In the genomic region with DNA sequence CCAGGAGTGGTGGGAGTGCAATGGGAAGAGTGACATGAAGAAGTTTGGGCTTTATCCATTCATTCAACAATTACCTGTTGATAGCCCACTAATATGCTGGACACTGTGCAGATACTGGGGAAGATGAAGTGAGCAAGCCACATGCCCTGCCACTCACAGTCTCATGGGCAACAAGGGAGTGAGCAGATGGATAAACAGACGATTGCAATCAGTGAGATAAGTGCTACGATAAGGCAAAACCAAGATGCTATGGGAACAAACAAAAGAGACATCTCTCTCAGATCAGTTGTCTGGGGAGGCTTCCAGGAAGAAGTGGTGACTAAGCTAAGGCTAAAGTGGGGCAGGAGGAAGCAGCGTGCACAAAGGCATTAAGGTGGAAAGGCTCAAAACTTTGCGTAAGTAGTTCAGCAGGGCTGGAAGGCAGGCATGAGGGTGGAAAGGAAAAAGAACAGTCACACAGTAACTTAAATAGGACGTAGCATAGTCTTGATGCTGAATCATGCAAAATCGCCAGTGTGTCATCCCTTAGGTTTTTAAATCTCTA, we compare ENCODE assay signal across 9 cellular contexts. TPM values are rescaled to one million over a fixed set of nuclear protein-coding genes. Genes with fewer than 3 reads are reported as not detected.
A peak's percentile ranks its signal among the peaks of the same experiment; 100 is the strongest.
DNase-seq lines count a peak whose midpoint lies in the region; ATAC-seq and TF ChIP-seq lines count a peak whose summit lies in the region.
"Had no signal": no experiment of that assay in that cellular context is flagged by ENCODE, and none has a peak within 500 bp of the region (broad histone marks: within the 10 kb centered on the region; RNA-seq: fewer than 3 reads in every experiment).

No MANE protein-coding gene starts in this region.

- H3K9me3 ChIP-seq in heart left ventricle, result peaks cover 0 to 10% (median 0%) of the 10 kb centered on the region in 12 donors
- H3K9me3 ChIP-seq in subcutaneous abdominal adipose tissue (ENCODE audit: control insufficient read depth in 5 of 5, low read length in 5 of 5), result peaks cover 0 to 5% (median 0%) of the 10 kb centered on the region in 5 donors
- H3K9me3 ChIP-seq in aorta (ENCODE audit: control insufficient read depth, low read length), result no peaks in the 10 kb centered on the region

- TF ChIP-seq POLR2A in heart left ventricle (IDR thresholded peaks at IDR 0.05), result no peak

- WGBS in heart left ventricle, 4 donors, result 46 to 54% (median 52%) methylated on average over 6 of the region's 6 CpGs
- WGBS in aorta, 2 donors, result 71 to 87% methylated on average over 6 of the region's 6 CpGs

- ATAC-seq in heart left ventricle, result peak in 3 of 4 donors; percentile 26 to 62 (median 44)
- ATAC-seq in Right ventricle myocardium inferior, result no peak
- no peak for ATAC-seq in aorta (ENCODE audit: low FRiP score)

- intact Hi-C loops in heart left ventricle (cut with DNase I), result loop anchor here in 1 of 10 donors (5.0 kb wide), 1 partner anchor 33 kb away; a partner anchor contains a TSS
- intact Hi-C loops in Right ventricle myocardium inferior (cut with DNase I), result loop anchor here (5.0 kb wide), 1 partner anchor 33 kb away; a partner anchor contains a TSS
- intact Hi-C loops in aorta (cut with DNase I), result loop anchor here in 1 of 2 donors (5.0 kb wide), 1 partner anchor 33 kb away; a partner anchor contains a TSS

- H3K27me3 ChIP-seq in heart left ventricle, result peaks cover 0 to 6% (median 0%) of the 10 kb centered on the region in 9 donors
- peaks cover 0 to 5% (median 0%) of the 10 kb centered on the region in 5 donors for H3K27me3 ChIP-seq in subcutaneous abdominal adipose tissue (ENCODE audit: control insufficient read depth in 5 of 5, insufficient read depth in 4 of 5, low read length in 5 of 5)
- H3K27me3 ChIP-seq in aorta (ENCODE audit: control insufficient read depth in 1 of 2, insufficient read depth in 2 of 2, low read length in 1 of 2), result no peaks in the 10 kb centered on the region

- H3K36me3 ChIP-seq in heart left ventricle, result peaks cover 0 to 15% (median 7%) of the 10 kb centered on the region in 9 donors
- H3K36me3 ChIP-seq in subcutaneous abdominal adipose tissue (ENCODE audit: control insufficient read depth in 5 of 5, insufficient read depth in 5 of 5, low read length in 5 of 5), result peaks cover 0 to 6% (median 0%) of the 10 kb centered on the region in 5 donors
- no peaks in the 10 kb centered on the region for H3K36me3 ChIP-seq in aorta (ENCODE audit: control insufficient read depth in 1 of 2, insufficient read depth in 2 of 2, low read length in 1 of 2)

- no peak overlapping the region for H3K9ac ChIP-seq in subcutaneous abdominal adipose tissue (ENCODE audit: low read length in 5 of 5)

- peak overlapping the region in 4 of 12 donors; percentile 17 to 85 (median 46) for H3K27ac ChIP-seq in heart left ventricle
- peak overlapping the region; percentile 7 for H3K27ac ChIP-seq in subcutaneous abdominal adipose tissue (ENCODE audit: low read depth, low read length)
- H3K27ac ChIP-seq in aorta (ENCODE audit: low read depth in 1 of 2, low read length in 2 of 2), result no peak overlapping the region
- H3K27ac ChIP-seq: C4-2B had no signal

- DNase-seq in heart left ventricle (no peak), Right ventricle myocardium inferior (ENCODE audit: missing footprints) (no peak), fibroblast of pulmonary artery (ENCODE audit: low read depth) (peak; percentile 80), HK-2 (ENCODE audit: unreplicated experiment) (no peak), aorta (no peak), anterior cingulate cortex (lab: John Stamatoyannopoulos, UW) (no peak)
- DNase-seq in activated CD4-positive, alpha-beta T cell treated with anti-CD3 and anti-CD28 coated beads for 4 hours, result peak; percentile 50 to 59

- H3K4me1 ChIP-seq in heart left ventricle (peaks cover 0 to 60% (median 26%) of the 10 kb centered on the region in 12 donors), subcutaneous abdominal adipose tissue (ENCODE audit: control insufficient read depth in 5 of 5, insufficient read depth in 5 of 5, low read length in 5 of 5) (peaks cover 3 to 30% (median 27%) of the 10 kb centered on the region in 5 donors), aorta (ENCODE audit: control insufficient read depth in 1 of 2, insufficient read depth in 2 of 2, low read length in 2 of 2) (no peaks in the 10 kb centered on the region)

- no peak overlapping the region for H3K4me3 ChIP-seq in heart left ventricle
- H3K4me3 ChIP-seq in fibroblast of pulmonary artery (replicated peaks; ENCODE audit: low read depth, low read length), result no peak overlapping the region
- H3K4me3 ChIP-seq in subcutaneous abdominal adipose tissue (ENCODE audit: low read depth in 1 of 5, low read length in 5 of 5), result peak overlapping the region in 2 of 5 donors; percentile 15 to 27
- H3K4me3 ChIP-seq in aorta (ENCODE audit: low read length in 2 of 2), result no peak overlapping the region

- no peak for TF ChIP-seq CTCF in heart left ventricle (IDR thresholded peaks at IDR 0.05)
- no peak for TF ChIP-seq CTCF in fibroblast of pulmonary artery (IDR thresholded peaks at IDR 0.05; ENCODE audit: low read length, missing control alignments)

RNA-seq across cellular contexts. Expression of a gene that starts 31.7 kb away (rescaled TPM):
- 10 to 100 TPM; 11.5 to 29.0 (median 18.6) TPM for total RNA-seq in heart left ventricle
- polyA plus RNA-seq in heart left ventricle, result 10 to 100 TPM in 1 of 2 donors, 1 to 10 TPM in 1; 7.2 to 12.3 TPM
- total RNA-seq in Right ventricle myocardium inferior, result 12.1 TPM
- 10 to 100 TPM in 1 of 2 donors, 1 to 10 TPM in 1; 5.2 to 12.8 TPM for total RNA-seq in aorta
- 1 to 10 TPM; 1.6 to 4.1 TPM for polyA plus RNA-seq in aorta

RNA-seq across cellular contexts. Expression of a gene that starts 43.5 kb away (rescaled TPM):
- total RNA-seq in heart left ventricle, result 10 to 100 TPM; 12.9 to 31.0 (median 23.6) TPM
- polyA plus RNA-seq in heart left ventricle, result 10 to 100 TPM; 13.7 to 31.9 TPM
- total RNA-seq in Right ventricle myocardium inferior, result 19.7 TPM
- 10 to 100 TPM; 25.2 to 29.8 TPM for total RNA-seq in aorta
- 10 to 100 TPM; 15.1 to 31.9 TPM for polyA plus RNA-seq in aorta

Comparison
In these comparisons a context has a peak if more than half of its experiments do, and no peak if none do; other contexts are left out.
1. ATAC-seq: peak in heart left ventricle (3 of 4); none in Right ventricle myocardium inferior (single experiment) and aorta (single experiment).
2. DNase-seq: peak in activated CD4-positive, alpha-beta T cell treated with anti-CD3 and anti-CD28 coated beads for 4 hours (2 of 2) and fibroblast of pulmonary artery (single experiment); none in heart left ventricle (0 of 5), Right ventricle myocardium inferior (single experiment), HK-2 (single experiment), aorta (0 of 2) and anterior cingulate cortex (0 of 58).